In genomic region chr3:52109556-52110380, GRCh38 we compare ENCODE assay signal across 14 cellular contexts. TPM values are rescaled to one million over a fixed set of nuclear protein-coding genes. Genes with fewer than 3 reads are reported as not detected.
A peak's percentile ranks its signal among the peaks of the same experiment; 100 is the strongest.
DNase-seq lines count a peak whose midpoint lies in the region; ATAC-seq, FAIRE-seq and TF ChIP-seq lines count a peak whose summit lies in the region.
"Had no signal": no experiment of that assay in that cellular context is flagged by ENCODE, and none has a peak within 500 bp of the region (broad histone marks: within the 10 kb centered on the region; RNA-seq: fewer than 3 reads in every experiment).

No MANE protein-coding gene starts in this region.

- H3K27ac Mint-ChIP-seq in CD4-positive, CD25-positive, alpha-beta regulatory T cell, result peak overlapping the region in 2 of 3 donors; percentile 71
- H3K27ac Mint-ChIP-seq in astrocyte (ENCODE audit: unreplicated experiment) (no peak overlapping the region), nephron progenitor cell (peak overlapping the region; percentile 80)
- H3K27ac Mint-ChIP-seq: activated CD4-positive, alpha-beta memory T cell treated with anti-CD3 and anti-CD28 coated beads for 36 hours had no signal

- no peaks in the 10 kb centered on the region for H3K36me3 Mint-ChIP-seq in CD4-positive, CD25-positive, alpha-beta regulatory T cell
- H3K36me3 Mint-ChIP-seq in astrocyte (ENCODE audit: low read depth, unreplicated experiment) (peaks cover 8% of the 10 kb centered on the region), nephron progenitor cell (ENCODE audit: low read depth) (peaks cover 20% of the 10 kb centered on the region)
- H3K36me3 Mint-ChIP-seq: activated CD4-positive, alpha-beta memory T cell treated with anti-CD3 and anti-CD28 coated beads for 36 hours had no signal

- no peaks in the 10 kb centered on the region for H3K9me3 Mint-ChIP-seq in CD4-positive, CD25-positive, alpha-beta regulatory T cell
- no peaks in the 10 kb centered on the region for H3K9me3 Mint-ChIP-seq in astrocyte (ENCODE audit: unreplicated experiment)
- no peaks in the 10 kb centered on the region for H3K9me3 Mint-ChIP-seq in nephron progenitor cell
- H3K9me3 Mint-ChIP-seq: activated CD4-positive, alpha-beta memory T cell treated with anti-CD3 and anti-CD28 coated beads for 36 hours had no signal

- H3K4me2 ChIP-seq in astrocyte (ENCODE audit: low read length), result no peak overlapping the region
- H3K4me2 ChIP-seq in Karpas-422 (ENCODE audit: low read depth, low read length, poor library complexity, severe bottlenecking), result no peak overlapping the region

- no peak for DNase-seq in CD4-positive, CD25-positive, alpha-beta regulatory T cell
- peak; percentile 52 for DNase-seq in astrocyte (ENCODE audit: low read depth)
- DNase-seq in heart left ventricle, result peak in 2 of 5 donors; percentile 24 to 28
- DNase-seq in nephron progenitor cell, result no peak
- DNase-seq in glomerular visceral epithelial cell (ENCODE audit: extremely low spot score), result no peak
- no peak for DNase-seq in Karpas-422
- no peak for DNase-seq in SHP77 treated with DMSO at 0.1 percent for 48 hours (lab: John Stamatoyannopoulos, UW)
- no peak for DNase-seq in testis
- DNase-seq: activated CD4-positive, alpha-beta memory T cell treated with anti-CD3 and anti-CD28 coated beads for 36 hours; activated gamma-delta T cell; DMS53; HCEC 1CT; NCI-H2107 had no signal

- intact Hi-C loops in heart left ventricle (cut with DNase I) (loop anchor here in 7 of 10 donors (2.0 to 5.0 kb wide), 5 partner anchors 37 to 55 kb away; partner anchors contain the start of gene DUSP7 (in 5 of the 7)), testis (cut with DNase I; ENCODE audit: low total_unique reads) (no loop called here)

- peak; percentile 9 for FAIRE-seq in astrocyte (lab: Jason Lieb, UNC)

- H3K4me1 Mint-ChIP-seq in CD4-positive, CD25-positive, alpha-beta regulatory T cell, result no peaks in the 10 kb centered on the region
- peaks cover 9% of the 10 kb centered on the region for H3K4me1 Mint-ChIP-seq in astrocyte (ENCODE audit: low read depth, unreplicated experiment)
- peaks cover 32% of the 10 kb centered on the region for H3K4me1 Mint-ChIP-seq in nephron progenitor cell

- no peak overlapping the region for H3K4me3 ChIP-seq in CD4-positive, CD25-positive, alpha-beta regulatory T cell (ENCODE audit: low read depth, low read length)
- H3K4me3 ChIP-seq in astrocyte (ENCODE audit: insufficient read depth, low read depth, low read length) (no peak overlapping the region), heart left ventricle (no peak overlapping the region), Karpas-422 (ENCODE audit: low read length) (no peak overlapping the region), testis (no peak overlapping the region)
- H3K4me3 ChIP-seq: tibial nerve had no signal

- no peak overlapping the region for H3K4me3 Mint-ChIP-seq in CD4-positive, CD25-positive, alpha-beta regulatory T cell
- H3K4me3 Mint-ChIP-seq in astrocyte (ENCODE audit: unreplicated experiment) (no peak overlapping the region), nephron progenitor cell (no peak overlapping the region)
- H3K4me3 Mint-ChIP-seq: activated CD4-positive, alpha-beta memory T cell treated with anti-CD3 and anti-CD28 coated beads for 36 hours had no signal

- no peaks in the 10 kb centered on the region for H3K9me3 ChIP-seq in CD4-positive, CD25-positive, alpha-beta regulatory T cell (ENCODE audit: control insufficient read depth in 2 of 2, low read length in 2 of 2)
- no peaks in the 10 kb centered on the region for H3K9me3 ChIP-seq in astrocyte (ENCODE audit: insufficient read depth, low read depth, low read length)
- no peaks in the 10 kb centered on the region for H3K9me3 ChIP-seq in heart left ventricle
- no peaks in the 10 kb centered on the region for H3K9me3 ChIP-seq in Karpas-422 (ENCODE audit: low read length)
- no peaks in the 10 kb centered on the region for H3K9me3 ChIP-seq in testis
- H3K9me3 ChIP-seq: tibial nerve had no signal

- H2AFZ ChIP-seq in astrocyte (ENCODE audit: low read depth, low read length) (no peak overlapping the region), Karpas-422 (ENCODE audit: low read length) (no peak overlapping the region)

- TF ChIP-seq CTCF in astrocyte (IDR thresholded peaks at IDR 0.05; ENCODE audit: insufficient read depth, low read depth, low read length) (no peak), heart left ventricle (IDR thresholded peaks at IDR 0.05) (no peak), nephron progenitor cell (IDR thresholded peaks at IDR 0.05) (no peak), testis (IDR thresholded peaks at IDR 0.05) (no peak)

- TF ChIP-seq POLR2A in heart left ventricle (IDR thresholded peaks at IDR 0.05) (no peak), testis (IDR thresholded peaks at IDR 0.05) (no peak)

- no peaks in the 10 kb centered on the region for H3K4me1 ChIP-seq in CD4-positive, CD25-positive, alpha-beta regulatory T cell (ENCODE audit: control insufficient read depth, insufficient read depth, low read length, poor library complexity, severe bottlenecking)
- H3K4me1 ChIP-seq in astrocyte (ENCODE audit: insufficient read depth, low read length) (peaks cover 5% of the 10 kb centered on the region), heart left ventricle (peaks cover 4 to 40% (median 36%) of the 10 kb centered on the region in 12 donors), Karpas-422 (ENCODE audit: low read length) (no peaks in the 10 kb centered on the region), testis (peaks cover 18% of the 10 kb centered on the region)

- ATAC-seq in CD4-positive, CD25-positive, alpha-beta regulatory T cell (ENCODE audit: low read depth in 2 of 2), result no peak
- ATAC-seq in heart left ventricle, result peak in 3 of 4 donors; percentile 5 to 52 (median 18)

- H4K20me1 ChIP-seq in astrocyte (ENCODE audit: insufficient read depth, low read length) (no peaks in the 10 kb centered on the region), Karpas-422 (ENCODE audit: insufficient read depth, low read depth, low read length) (no peaks in the 10 kb centered on the region)

- no peaks in the 10 kb centered on the region for H3K27me3 Mint-ChIP-seq in CD4-positive, CD25-positive, alpha-beta regulatory T cell
- H3K27me3 Mint-ChIP-seq in astrocyte (ENCODE audit: low read depth, unreplicated experiment) (no peaks in the 10 kb centered on the region), nephron progenitor cell (ENCODE audit: low read depth, poor library complexity) (no peaks in the 10 kb centered on the region)
- H3K27me3 Mint-ChIP-seq: activated CD4-positive, alpha-beta memory T cell treated with anti-CD3 and anti-CD28 coated beads for 36 hours had no signal

- 46 to 62% (median 55%) methylated on average over 9 of the region's 9 CpGs for WGBS in heart left ventricle, 4 donors
- WGBS in testis, 2 donors, result 51 to 54% methylated on average over 9 of the region's 9 CpGs

- H3K36me3 ChIP-seq in CD4-positive, CD25-positive, alpha-beta regulatory T cell (ENCODE audit: control insufficient read depth, insufficient read depth, low read length), result no peaks in the 10 kb centered on the region
- H3K36me3 ChIP-seq in astrocyte (ENCODE audit: insufficient read depth, low read length) (no peaks in the 10 kb centered on the region), heart left ventricle (no peaks in the 10 kb centered on the region), Karpas-422 (ENCODE audit: insufficient read depth, low read length) (no peaks in the 10 kb centered on the region; the same call in 1 of the 2 replicates), testis (ENCODE audit: low read depth, missing control alignments) (no peaks in the 10 kb centered on the region)
- H3K36me3 ChIP-seq: tibial nerve had no signal

- H3K9ac ChIP-seq in astrocyte (ENCODE audit: low read length), result no peak overlapping the region
- H3K9ac ChIP-seq in Karpas-422 (ENCODE audit: low read length), result no peak overlapping the region

- H3K27me3 ChIP-seq in CD4-positive, CD25-positive, alpha-beta regulatory T cell (ENCODE audit: control insufficient read depth, insufficient read depth, low read length), result no peaks in the 10 kb centered on the region
- H3K27me3 ChIP-seq in astrocyte (ENCODE audit: insufficient read depth, low read length), result no peaks in the 10 kb centered on the region
- H3K27me3 ChIP-seq in heart left ventricle, result no peaks in the 10 kb centered on the region
- H3K27me3 ChIP-seq in Karpas-422 (ENCODE audit: low read length), result no peaks in the 10 kb centered on the region
- no peaks in the 10 kb centered on the region for H3K27me3 ChIP-seq in testis
- H3K27me3 ChIP-seq: tibial nerve had no signal

- no peaks in the 10 kb centered on the region for H3K9me2 ChIP-seq in Karpas-422 (replicated peaks; ENCODE audit: insufficient read depth, low read length)

- H3K79me2 ChIP-seq in astrocyte (ENCODE audit: insufficient read depth, low read length) (no peaks in the 10 kb centered on the region), Karpas-422 (ENCODE audit: low read length) (no peaks in the 10 kb centered on the region)

- no peak overlapping the region for H3K27ac ChIP-seq in CD4-positive, CD25-positive, alpha-beta regulatory T cell (ENCODE audit: insufficient read depth, low read length, poor library complexity, severe bottlenecking)
- H3K27ac ChIP-seq in astrocyte (ENCODE audit: low read depth, low read length) (no peak overlapping the region), heart left ventricle (peak overlapping the region in 9 of 12 donors; percentile 4 to 85 (median 69)), Karpas-422 (ENCODE audit: low read length) (no peak overlapping the region), testis (no peak overlapping the region)

RNA-seq across cellular contexts. Expression of gene POC1A, which starts 44.5 kb away (rescaled TPM):
- 1.7 TPM for total RNA-seq in CD4-positive, CD25-positive, alpha-beta regulatory T cell
- 1 to 10 TPM; 1.3 to 3.2 (median 1.9) TPM for polyA plus RNA-seq in CD4-positive, CD25-positive, alpha-beta regulatory T cell
- total RNA-seq in astrocyte (3.1 and 3.7 TPM in 2 replicates), heart left ventricle (1 to 10 TPM in 7 of 9 donors, under 1 TPM in 2; 0.66 to 5.2 (median 1.4) TPM), testis (10 to 100 TPM; 16.7 to 21.7 TPM)
- polyA plus RNA-seq in heart left ventricle (1 to 10 TPM in 1 of 2 donors, under 1 TPM in 1; 0.50 to 3.0 TPM), testis (ENCODE audit: insufficient read depth, low read depth, low replicate concordance) (36.1 TPM)
- total RNA-seq in Karpas-422 (2014; rRNA removed; shearing (Covaris generic); ENCODE audit: low replicate concordance), result 12.7 and 18.6 TPM in 2 replicates

RNA-seq across cellular contexts. Expression of gene DUSP7, which starts 53.4 kb away (rescaled TPM):
- 12.7 TPM for total RNA-seq in CD4-positive, CD25-positive, alpha-beta regulatory T cell
- polyA plus RNA-seq in CD4-positive, CD25-positive, alpha-beta regulatory T cell, result 1 to 10 TPM; 3.0 to 3.7 (median 3.5) TPM
- total RNA-seq in astrocyte, result 24.2 and 24.9 TPM in 2 replicates
- 10 to 100 TPM; 14.5 to 33.2 (median 20.7) TPM for total RNA-seq in heart left ventricle
- 10 to 100 TPM in 1 of 2 donors, 1 to 10 TPM in 1; 9.2 to 26.1 TPM for polyA plus RNA-seq in heart left ventricle
- total RNA-seq in Karpas-422 (2014; rRNA removed; shearing (Covaris generic); ENCODE audit: low replicate concordance), result 11.1 and 21.2 TPM in 2 replicates
- total RNA-seq in testis, result 10 to 100 TPM; 40.6 to 48.8 TPM
- 25.1 TPM for polyA plus RNA-seq in testis (ENCODE audit: insufficient read depth, low read depth, low replicate concordance)

Comparison
In these comparisons a context has a peak if more than half of its experiments do, and no peak if none do; other contexts are left out.
1. ATAC-seq: peak in heart left ventricle (3 of 4); none in CD4-positive, CD25-positive, alpha-beta regulatory T cell (0 of 2).
2. H3K27ac ChIP-seq: peak in heart left ventricle (9 of 12); none in CD4-positive, CD25-positive, alpha-beta regulatory T cell (single experiment), astrocyte (single experiment), Karpas-422 (single experiment) and testis (0 of 2).